In genomic region chr1:38872401-38873026, GRCh38 we compare ENCODE assay signal across 8 cellular contexts. TPM values are rescaled to one million over a fixed set of nuclear protein-coding genes. Genes with fewer than 3 reads are reported as not detected.
A peak's percentile ranks its signal among the peaks of the same experiment; 100 is the strongest.
DNase-seq lines count a peak whose midpoint lies in the region; ATAC-seq and TF ChIP-seq lines count a peak whose summit lies in the region.

No MANE protein-coding gene starts in this region.

- CTCF ChIA-PET in mammary epithelial cell (lab: Charles Lee; ENCODE audit: low non-redundant PET), result no interaction called here

- H3K4me3 Mint-ChIP-seq in stimulated activated memory B cell treated with anti-CD40 and anti-IgM and Interleukin-4, amounts not matched to agents 10 μg/mL and 1 μg/mL and 100 μg/mL, for 72 hours, result peak overlapping the region; percentile 89

- WGBS in mammary epithelial cell (ENCODE audit: low coverage, missing lambda C conversion rate), result 7% methylated on average over 13 of the region's 25 CpGs

- 0 out of 2 replicates have a peak, but pooled peaks cover 1% of the 10 kb centered on the region for H3K36me3 ChIP-seq in SJCRH30
- peaks cover 2% of the 10 kb centered on the region for H3K36me3 ChIP-seq in mammary epithelial cell (ENCODE audit: insufficient read depth, low read length)
- no peaks in the 10 kb centered on the region for H3K36me3 ChIP-seq in left lung

- H3K79me2 ChIP-seq in mammary epithelial cell (ENCODE audit: insufficient read depth, low read length), result peaks cover 47% of the 10 kb centered on the region

- peak overlapping the region; percentile 93 for H3K27ac ChIP-seq in SJCRH30
- peak overlapping the region; percentile 57 for H3K27ac ChIP-seq in mammary epithelial cell (ENCODE audit: insufficient read depth, low read depth, low read length)
- peak overlapping the region in 1 of 2 donors; percentile 80 for H3K27ac ChIP-seq in left lung

- no peaks in the 10 kb centered on the region for H3K27me3 ChIP-seq in SJCRH30
- no peaks in the 10 kb centered on the region for H3K27me3 ChIP-seq in mammary epithelial cell (ENCODE audit: insufficient read depth, low read length)
- no peaks in the 10 kb centered on the region for H3K27me3 ChIP-seq in left lung

- H3K4me1 Mint-ChIP-seq in stimulated activated memory B cell treated with anti-CD40 and anti-IgM and Interleukin-4, amounts not matched to agents 10 μg/mL and 1 μg/mL and 100 μg/mL, for 72 hours, result peaks cover 23% of the 10 kb centered on the region

- dilution Hi-C loops in mammary epithelial cell (cut with HindIII; ENCODE audit: low sequenced_read_pairs), result no loop called here

- H3K4me3 ChIP-seq in SJCRH30 (peak overlapping the region; percentile 83), mammary epithelial cell (replicated peaks in 1 of 3; ENCODE audit: insufficient read depth in 1 of 3, low read depth in 2 of 3, low read length in 3 of 3) (peak overlapping the region; percentile 63 to 81 (median 70)), left lung (peak overlapping the region; percentile 81 to 94)

- no peaks in the 10 kb centered on the region for H3K9me3 Mint-ChIP-seq in stimulated activated memory B cell treated with anti-CD40 and anti-IgM and Interleukin-4, amounts not matched to agents 10 μg/mL and 1 μg/mL and 100 μg/mL, for 72 hours

- peak overlapping the region; percentile 56 for H3K9ac ChIP-seq in mammary epithelial cell (ENCODE audit: insufficient read depth, low read length)

- peak; percentile 71 for DNase-seq in activated CD8-positive, alpha-beta memory T cell treated with anti-CD3 and anti-CD28 coated beads, Interleukin-2, amount 50 U/mL, for 48 hours
- DNase-seq in activated CD8-positive, alpha-beta memory T cell treated with anti-CD3 and anti-CD28 coated beads for 24 hours, result no peak
- DNase-seq in SJCRH30 (peak; percentile 80), mammary epithelial cell (peak; percentile 17), left lung (no peak), NCI-H1694 treated with DMSO at 0.1 percent for 48 hours (lab: John Stamatoyannopoulos, UW) (no peak)

- H2AFZ ChIP-seq in mammary epithelial cell (ENCODE audit: low read depth, low read length), result peak overlapping the region; percentile 89

- H3K27me3 Mint-ChIP-seq in stimulated activated memory B cell treated with anti-CD40 and anti-IgM and Interleukin-4, amounts not matched to agents 10 μg/mL and 1 μg/mL and 100 μg/mL, for 72 hours, result no peaks in the 10 kb centered on the region

- peak overlapping the region; percentile 89 for H3K4me2 ChIP-seq in mammary epithelial cell (ENCODE audit: insufficient read depth, low read depth, low read length)

- no peaks in the 10 kb centered on the region for H3K9me3 ChIP-seq in SJCRH30 (replicated peaks)
- H3K9me3 ChIP-seq in mammary epithelial cell (replicated peaks; ENCODE audit: insufficient read depth, low read length), result no peaks in the 10 kb centered on the region
- no peaks in the 10 kb centered on the region for H3K9me3 ChIP-seq in left lung

- H3K36me3 Mint-ChIP-seq in stimulated activated memory B cell treated with anti-CD40 and anti-IgM and Interleukin-4, amounts not matched to agents 10 μg/mL and 1 μg/mL and 100 μg/mL, for 72 hours, result peaks cover 8% of the 10 kb centered on the region

- TF ChIP-seq CTCF in mammary epithelial cell (conservative IDR thresholded peaks at IDR 0.05 in 1 of 2, IDR thresholded peaks at IDR 0.05 in 1 of 2; ENCODE audit: extremely low read depth in 1 of 2, insufficient read depth in 1 of 2, low read depth in 1 of 2, low read length in 2 of 2), result no peak
- TF ChIP-seq CTCF in left lung (IDR thresholded peaks at IDR 0.05), result no peak

- no peaks in the 10 kb centered on the region for H4K20me1 ChIP-seq in mammary epithelial cell (ENCODE audit: insufficient read depth, low read length)

- in situ Hi-C loops in mammary epithelial cell (cut with MboI; ENCODE audit: low sequenced_read_pairs in 2 of 2), result no loop called here

- ATAC-seq in HG03064 (IDR thresholded peaks at IDR 0.05; ENCODE audit: low read depth, unreplicated experiment) (peak; percentile 13), left lung (peak; percentile 32)
- peak; percentile 46 for ATAC-seq in stimulated activated memory B cell treated with anti-CD40 and anti-IgM and Interleukin-4, amounts not matched to agents 10 μg/mL and 1 μg/mL and 100 μg/mL, for 72 hours

- H3K4me1 ChIP-seq in SJCRH30, result peaks cover 6% of the 10 kb centered on the region; the same call in 1 of the 2 replicates
- peaks cover 11% of the 10 kb centered on the region for H3K4me1 ChIP-seq in mammary epithelial cell (ENCODE audit: insufficient read depth, low read length)
- peaks cover 4 to 32% of the 10 kb centered on the region in 2 donors for H3K4me1 ChIP-seq in left lung

- H3K27ac Mint-ChIP-seq in stimulated activated memory B cell treated with anti-CD40 and anti-IgM and Interleukin-4, amounts not matched to agents 10 μg/mL and 1 μg/mL and 100 μg/mL, for 72 hours, result peak overlapping the region; percentile 59

- BruUV-seq in mammary epithelial cell (replicated peaks; lab: Mats Ljungman, UMichigan), result no TSS peak

- intact Hi-C loops in mammary epithelial cell (cut with micrococcal nuclease) (loop anchor here (1.0 to 5.0 kb wide), 5 partner anchors 13 to 219 kb away; partner anchors contain the start of genes NDUFS5 and RRAGC), left lung (cut with DNase I) (loop anchor here in 1 of 2 donors (10.0 kb wide), 1 partner anchor 212 kb away; no protein-coding TSS in a partner anchor)

RNA-seq across cellular contexts. Expression of gene MYCBP, which starts 0.6 kb away (rescaled TPM):
- 41.1 and 41.2 TPM in 2 replicates for total RNA-seq in SJCRH30 (2014; rRNA removed; shearing (Covaris generic))
- total RNA-seq in mammary epithelial cell (10 to 100 TPM; 11.7 to 15.9 TPM), left lung (10 to 100 TPM; 16.1 to 22.4 TPM)
- polyA plus RNA-seq in mammary epithelial cell, result 20.3 TPM
- 23.2 TPM for polyA minus RNA-seq in mammary epithelial cell

RNA-seq across cellular contexts. Expression of gene GJA9, which starts 8.9 kb away (rescaled TPM):
- not detected in 2 replicates for total RNA-seq in SJCRH30 (2014; rRNA removed; shearing (Covaris generic))
- total RNA-seq in mammary epithelial cell (under 1 TPM in 1 of 2 donors, not detected in 1; 0.21 TPM), left lung (under 1 TPM in 1 of 2 donors, not detected in 1; 0.15 TPM)
- 0.08 TPM for polyA plus RNA-seq in mammary epithelial cell
- polyA minus RNA-seq in mammary epithelial cell, result not detected

RNA-seq across cellular contexts. Expression of gene RRAGC, which starts 12.9 kb away (rescaled TPM):
- 11.9 and 13.6 TPM in 2 replicates for total RNA-seq in SJCRH30 (2014; rRNA removed; shearing (Covaris generic))
- total RNA-seq in mammary epithelial cell (10 to 100 TPM; 21.8 to 36.9 TPM), left lung (10 to 100 TPM; 31.7 to 40.0 TPM)
- 14.4 TPM for polyA plus RNA-seq in mammary epithelial cell
- polyA minus RNA-seq in mammary epithelial cell, result 7.6 TPM

Comparison
In these comparisons a context has a peak if more than half of its experiments do, and no peak if none do; other contexts are left out.
1. DNase-seq: peak in activated CD8-positive, alpha-beta memory T cell treated with anti-CD3 and anti-CD28 coated beads, Interleukin-2, amount 50 U/mL, for 48 hours (single experiment), SJCRH30 (2 of 2) and mammary epithelial cell (single experiment); none in activated CD8-positive, alpha-beta memory T cell treated with anti-CD3 and anti-CD28 coated beads for 24 hours (single experiment), left lung (0 of 2) and NCI-H1694 treated with DMSO at 0.1 percent for 48 hours (single experiment).
2. Peak in every context shown above with its lines, with median percentiles within 50 percentile points of each other: ATAC-seq and H3K4me3 ChIP-seq.